Comparison of ENCODE assay signal across 18 cellular contexts in genomic region chr17:15485045-15485444, GRCh38. TPM values are rescaled to one million over a fixed set of nuclear protein-coding genes. Genes with fewer than 3 reads are reported as not detected.
DNase-seq lines count a peak whose midpoint lies in the region; ATAC-seq and TF ChIP-seq lines count a peak whose summit lies in the region.
"Had no signal": no experiment of that assay in that cellular context is flagged by ENCODE, and none has a peak within 500 bp of the region (broad histone marks: within the 10 kb centered on the region; RNA-seq: fewer than 3 reads in every experiment).

No MANE protein-coding gene starts in this region.

- H3K9me3 ChIP-seq in sigmoid colon = no peaks in the 10 kb centered on the region
- no peaks in the 10 kb centered on the region for H3K9me3 ChIP-seq in PC-9 (ENCODE audit: insufficient read depth, low read depth)
- H3K9me3 ChIP-seq: BLaER1, HAP-1 had no signal

- H3K79me2 ChIP-seq in GM23338 (replicated peaks; ENCODE audit: insufficient read depth) = no peaks in the 10 kb centered on the region; the same call in 1 of the 2 replicates
- H3K79me2 ChIP-seq in mesendoderm (ENCODE audit: control insufficient read depth, insufficient read depth, low read length) = no peaks in the 10 kb centered on the region
- no peaks in the 10 kb centered on the region for H3K79me2 ChIP-seq in PC-9 (ENCODE audit: low read depth)

- H3K9me3 Mint-ChIP-seq in GM23338 (0 out of 3 replicates have a peak, but pooled peaks cover 1% of the 10 kb centered on the region), WTC11 (peaks cover 3% of the 10 kb centered on the region; the same call in 1 of the 2 replicates)
- H3K9me3 Mint-ChIP-seq: CD4-positive, alpha-beta memory T cell had no signal

- POLR2A ChIA-PET in WTC11 (lab: Charles Lee) (no interaction called here), PC-9 (lab: Charles Lee; ENCODE audit: unreplicated experiment) (no interaction called here)

- no peaks in the 10 kb centered on the region for H3K9me2 ChIP-seq in GM23338 (ENCODE audit: insufficient read depth)
- no peaks in the 10 kb centered on the region for H3K9me2 ChIP-seq in PC-9 (ENCODE audit: insufficient read depth)

- BruUV-seq in PC-9 (replicated peaks; lab: Mats Ljungman, UMichigan) = no TSS peak

- H3K4me2 ChIP-seq in GM23338 = no peak overlapping the region
- H3K4me2 ChIP-seq in mesendoderm (ENCODE audit: low read length) = no peak overlapping the region
- H3K4me2 ChIP-seq in PC-9 = no peak overlapping the region
- H3K4me2 ChIP-seq: BLaER1 had no signal

- H3K27ac Mint-ChIP-seq in GM23338 (no peak overlapping the region), WTC11 (no peak overlapping the region)
- H3K27ac Mint-ChIP-seq: CD14-positive monocyte had no signal

- peaks cover 6% of the 10 kb centered on the region for H3K4me1 ChIP-seq in GM23338 (ENCODE audit: insufficient read depth)
- H3K4me1 ChIP-seq in mesendoderm (ENCODE audit: control insufficient read depth, low read depth, low read length) = peaks cover 9% of the 10 kb centered on the region
- H3K4me1 ChIP-seq in sigmoid colon = peaks cover 0 to 6% (median 2%) of the 10 kb centered on the region in 4 donors
- H3K4me1 ChIP-seq in PC-9 (replicated peaks; ENCODE audit: insufficient read depth) = no peaks in the 10 kb centered on the region
- H3K4me1 ChIP-seq: HAP-1 had no signal

- H3K4me1 Mint-ChIP-seq in GM23338 (peaks cover 21% of the 10 kb centered on the region), WTC11 (peaks cover 23% of the 10 kb centered on the region)
- H3K4me1 Mint-ChIP-seq: CD4-positive, alpha-beta memory T cell had no signal

- H2AFZ ChIP-seq in GM23338 = no peak overlapping the region
- H2AFZ ChIP-seq in PC-9 = no peak overlapping the region

- H4K5ac ChIP-seq in mesendoderm (ENCODE audit: low read length) = no peak overlapping the region

- H3K9ac ChIP-seq in mesendoderm (ENCODE audit: low read length) = no peak overlapping the region
- H3K9ac ChIP-seq: BLaER1 had no signal

- H3K36me3 Mint-ChIP-seq in GM23338 (ENCODE audit: low read depth) = peaks cover 30% of the 10 kb centered on the region
- H3K36me3 Mint-ChIP-seq in WTC11 = peaks cover 17% of the 10 kb centered on the region
- H3K36me3 Mint-ChIP-seq: CD14-positive monocyte had no signal

- H3K27me3 Mint-ChIP-seq in GM23338 (ENCODE audit: insufficient read depth, low read depth, poor library complexity) (peaks cover 13% of the 10 kb centered on the region), WTC11 (ENCODE audit: low read depth) (no peaks in the 10 kb centered on the region)
- H3K27me3 Mint-ChIP-seq: CD4-positive, alpha-beta memory T cell had no signal

- H3K56ac ChIP-seq in mesendoderm (ENCODE audit: low read length) = no peak overlapping the region

- peak; percentile 63 for ATAC-seq in GM23338
- ATAC-seq in WTC11 = peak; percentile 44; the same call in 1 of the 2 replicates

- 0 out of 2 replicates have a peak, but pooled peaks cover under 1% of the 10 kb centered on the region for H3F3A ChIP-seq in GM23338 (replicated peaks; ENCODE audit: low read depth)
- no peaks in the 10 kb centered on the region for H3F3A ChIP-seq in PC-9 (ENCODE audit: insufficient read depth, low read depth)

- intact Hi-C loops in sigmoid colon (cut with DNase I) (no loop called here), cardiac septum (cut with DNase I) (no loop called here), PC-9 (cut with micrococcal nuclease; ENCODE audit: unreplicated experiment) (no loop called here)

- H3K4ac ChIP-seq in mesendoderm (ENCODE audit: low read depth, low read length) = no peak overlapping the region

- H3K36me3 ChIP-seq in GM23338 (ENCODE audit: insufficient read depth) (peaks cover 6% of the 10 kb centered on the region; the same call in 1 of the 2 replicates), mesendoderm (ENCODE audit: control insufficient read depth, insufficient read depth, low read length) (no peaks in the 10 kb centered on the region), sigmoid colon (no peaks in the 10 kb centered on the region), PC-9 (ENCODE audit: low read depth) (no peaks in the 10 kb centered on the region)
- H3K36me3 ChIP-seq: BLaER1 had no signal

- H3K4me3 ChIP-seq in GM23338 (no peak overlapping the region), mesendoderm (ENCODE audit: low read length) (no peak overlapping the region), sigmoid colon (no peak overlapping the region), PC-9 (no peak overlapping the region)
- H3K4me3 ChIP-seq: BLaER1, HAP-1 had no signal

- H3K18ac ChIP-seq in mesendoderm (ENCODE audit: low read length) = no peak overlapping the region

- TF ChIP-seq EP300 in sigmoid colon (IDR thresholded peaks at IDR 0.05) = no peak

- H2AK5ac ChIP-seq in mesendoderm (ENCODE audit: low read length) = no peak overlapping the region

- H3K27ac ChIP-seq in GM23338 (ENCODE audit: low read depth) (no peak overlapping the region), mesendoderm (ENCODE audit: low read depth, low read length) (peak overlapping the region; percentile 37), sigmoid colon (no peak overlapping the region), PC-9 (no peak overlapping the region)
- H3K27ac ChIP-seq: BLaER1, HL-60 had no signal

- TF ChIP-seq CTCF in GM23338 (conservative IDR thresholded peaks at IDR 0.05; ENCODE audit: low read depth in 2 of 2) = no peak
- no peak for TF ChIP-seq CTCF in WTC11 (IDR thresholded peaks at IDR 0.05)
- no peak for TF ChIP-seq CTCF in sigmoid colon (IDR thresholded peaks at IDR 0.05)
- TF ChIP-seq CTCF in PC-9 (conservative IDR thresholded peaks at IDR 0.05) = no peak

- DNase-seq in GM23338 (ENCODE audit: low spot score) (peak; percentile 56), WTC11 (ENCODE audit: low spot score) (no peak), mesendoderm (peak; percentile 96), sigmoid colon (peak; percentile 4), NCI-H1694 treated with DMSO at 0.1 percent for 48 hours (lab: John Stamatoyannopoulos, UW) (no peak), cardiac septum (ENCODE audit: low spot score) (no peak), PC-9 (no peak)
- DNase-seq: 8988T; CD4-positive, alpha-beta memory T cell; DMS153; DMS79; GF-D8; IMR-90 had no signal

- H3K79me1 ChIP-seq in mesendoderm (ENCODE audit: low read length) = no peaks in the 10 kb centered on the region

- H2BK5ac ChIP-seq in mesendoderm (ENCODE audit: low read length) = no peak overlapping the region

- TF ChIP-seq POLR2A in sigmoid colon (IDR thresholded peaks at IDR 0.05) = no peak

- H2BK120ac ChIP-seq in mesendoderm (ENCODE audit: low read depth, low read length) = no peak overlapping the region

- CTCF ChIA-PET in WTC11 (lab: Charles Lee) (interaction anchor here (1.2 to 1.9 kb wide), 2 partner anchors 18 to 237 kb away, joined by 4 to 20 read pairs; no protein-coding TSS in a partner anchor), PC-9 (lab: Charles Lee) (no interaction called here)

- no peak overlapping the region for H4K8ac ChIP-seq in mesendoderm (ENCODE audit: low read depth, low read length)

- no peaks in the 10 kb centered on the region for H3K27me3 ChIP-seq in GM23338 (ENCODE audit: insufficient read depth)
- H3K27me3 ChIP-seq in mesendoderm (ENCODE audit: insufficient read depth, low read length, poor library complexity) = no peaks in the 10 kb centered on the region
- H3K27me3 ChIP-seq in sigmoid colon = no peaks in the 10 kb centered on the region
- H3K27me3 ChIP-seq in PC-9 (ENCODE audit: insufficient read depth, low read depth) = no peaks in the 10 kb centered on the region
- H3K27me3 ChIP-seq: BLaER1 had no signal

- no peak overlapping the region for H2BK15ac ChIP-seq in mesendoderm (replicated peaks; ENCODE audit: low read depth)

- WGBS in mesendoderm (ENCODE audit: extremely low coverage, insufficient coverage, low lambda C conversion rate) = no CpG with 5 or more reads among the region's 4 CpGs
- 65 to 73% methylated on average over 4 of the region's 4 CpGs for WGBS in sigmoid colon, 2 donors

- H3K23ac ChIP-seq in mesendoderm (ENCODE audit: low read length) = no peak overlapping the region

- H3K4me3 Mint-ChIP-seq in GM23338 (no peak overlapping the region), WTC11 (no peak overlapping the region)
- H3K4me3 Mint-ChIP-seq: CD14-positive monocyte; CD4-positive, alpha-beta memory T cell had no signal

- H4K20me1 ChIP-seq in GM23338 (replicated peaks; ENCODE audit: insufficient read depth) = no peaks in the 10 kb centered on the region
- H4K20me1 ChIP-seq in PC-9 (ENCODE audit: insufficient read depth) = no peaks in the 10 kb centered on the region
- H4K20me1 ChIP-seq: BLaER1 had no signal

TF ChIP-seq in GM23338, 12 proteins besides CTCF, POLR2A, EP300 and RAD21 (continues in another document):
- TF ChIP-seq STAT1 (IDR thresholded peaks at IDR 0.05; ENCODE audit: unreplicated experiment) = no peak

TF ChIP-seq in WTC11, 78 proteins besides CTCF, POLR2A, EP300 and RAD21 (continues in another document):
- TF ChIP-seq HMGXB4 (CRISPR knock-in tag; IDR thresholded peaks at IDR 0.05) (no peak), RORB (CRISPR knock-in tag; IDR thresholded peaks at IDR 0.05) (no peak), HMGA2 (CRISPR knock-in tag; IDR thresholded peaks at IDR 0.05) (no peak), ZNF232 (CRISPR knock-in tag; IDR thresholded peaks at IDR 0.05) (no peak)

RNA-seq across cellular contexts. Expression of gene CDRT4, which starts 17.6 kb away (rescaled TPM):
- 8.7 and 13.0 TPM in 2 replicates for total RNA-seq in GM23338 (2014; rRNA removed; shearing (Covaris generic))
- polyA plus RNA-seq in GM23338 (2016; fragmentation: Nextera tagmentation; extraction: Ambion mirVana) (6.5 TPM in 2 replicates), sigmoid colon (1 to 10 TPM; 1.8 to 6.6 (median 3.5) TPM)
- total RNA-seq in WTC11 (2021) (4.9 to 8.3 TPM (median 6.5 TPM) in 3 replicates), sigmoid colon (1 to 10 TPM in 3 of 4 donors, not detected in 1; 2.5 to 5.0 (median 3.8) TPM), cardiac septum (1.8 TPM), PC-9 (2021) (11.0 and 17.9 TPM in 2 replicates)
- polyA plus RNA-seq in mesendoderm (2013, experiment 1 of 2) = 6.1 TPM
- polyA plus RNA-seq in mesendoderm (2013, experiment 2 of 2) = 5.9 TPM
- total RNA-seq: H4 had no signal

Comparison
In these comparisons a context has a peak if more than half of its experiments do, and no peak if none do; other contexts are left out.
1. DNase-seq: peak in GM23338 (single experiment), mesendoderm (single experiment) and sigmoid colon (single experiment); none in WTC11 (single experiment), NCI-H1694 treated with DMSO at 0.1 percent for 48 hours (single experiment), cardiac septum (single experiment) and PC-9 (0 of 2).